In genomic region chr15:94196536-94196935, GRCh38 we compare ENCODE assay signal across 20 cellular contexts.
"Had no signal": no experiment of that assay in that cellular context is flagged by ENCODE, and none has a peak within 500 bp of the region (broad histone marks: within the 10 kb centered on the region; RNA-seq: fewer than 3 reads in every experiment).

No MANE protein-coding gene starts in this region.

- ATAC-seq: left lobe of liver; naive thymus-derived CD4-positive, alpha-beta T cell; stimulated activated naive CD8-positive, alpha-beta T cell treated with anti-CD3 and anti-CD28 coated beads, Interleukin-15, Interleukin-2, amounts not matched to agents 100 U/mL and 50 U/mL, for 24 hours; WTC11 had no signal

- H3K4me3 ChIP-seq: hepatocyte, lung, right atrium auricular region, upper lobe of left lung had no signal

- DNase-seq: activated CD4-positive, alpha-beta T cell treated with anti-CD3 and anti-CD28 coated beads, Interleukin-2, amount 50 U/mL, for 4 hours; activated CD8-positive, alpha-beta memory T cell treated with anti-CD3 and anti-CD28 coated beads for 24 hours; activated CD8-positive, alpha-beta memory T cell treated with anti-CD3 and anti-CD28 coated beads, Interleukin-2, amount 50 U/mL, for 4 hours; activated naive CD4-positive, alpha-beta T cell; activated T-cell treated with anti-CD3 and anti-CD28 coated beads, Interleukin-2, amount 50 U/mL, for 24 hours; amniotic stem cell; cortex of kidney; endodermal cell; foreskin melanocyte; immature natural killer cell; naive thymus-derived CD4-positive, alpha-beta T cell; stimulated activated CD4-positive, alpha-beta T cell treated with anti-CD3 and anti-CD28 coated beads, Interleukin-4, amount 100 ng/mL, for 4 hours; stimulated activated naive CD8-positive, alpha-beta T cell treated with anti-CD3 and anti-CD28 coated beads, Interleukin-15, Interleukin-2, amounts not matched to agents 100 U/mL and 50 U/mL, for 24 hours; T-helper 1 cell; upper lobe of left lung had no signal
